In the genomic region with DNA sequence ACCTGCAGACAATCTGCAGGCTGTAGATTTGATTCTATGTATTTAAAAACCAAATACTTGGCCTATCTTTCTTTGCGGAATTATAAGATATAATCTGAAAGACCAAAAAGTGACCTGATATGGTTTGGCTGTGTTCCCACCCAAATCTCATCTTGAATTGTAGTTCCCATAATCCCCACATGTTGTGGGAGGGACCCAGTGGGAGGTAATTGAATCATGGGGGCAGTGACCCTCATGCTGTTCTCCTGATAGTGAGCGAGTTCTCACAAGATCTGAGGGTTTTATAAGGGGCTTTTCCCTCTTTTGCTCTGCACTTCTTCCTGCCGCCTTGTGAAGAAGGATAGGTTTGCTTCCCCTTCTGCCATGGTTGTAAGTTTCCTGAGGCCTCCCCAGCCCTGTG, we compare ENCODE assay signal across 7 cellular contexts.
DNase-seq lines count a peak whose midpoint lies in the region; ATAC-seq and TF ChIP-seq lines count a peak whose summit lies in the region.
"Not testable (repeated sequence)": the region's sequence is repeated elsewhere in the genome, so short reads cannot be mapped to it uniquely, and the experiment has no call there.

No MANE protein-coding gene starts in this region.

- not testable (repeated sequence) for H4K8ac ChIP-seq in H9 (replicated peaks; ENCODE audit: insufficient read length, low read depth, low read length); mesendoderm (ENCODE audit: low read depth, low read length)

- DNase-seq in H9; WTC11 (ENCODE audit: low spot score); mesendoderm; neural progenitor cell (ENCODE audit: low spot score); type B pancreatic cell (ENCODE audit: extremely low spot score, unreplicated experiment): not testable (repeated sequence)
- DNase-seq in ecto neural progenitor cell (ENCODE audit: low spot score): peak; percentile 22

- H3K27me3 Mint-ChIP-seq in H9 (ENCODE audit: low read depth): peaks cover 16% of the 10 kb centered on the region
- not testable (repeated sequence) for H3K27me3 Mint-ChIP-seq in WTC11 (ENCODE audit: low read depth); neural progenitor cell (ENCODE audit: insufficient read depth, low read depth); type B pancreatic cell

- not testable (repeated sequence) for H2BK15ac ChIP-seq in H9 (ENCODE audit: low read depth, low read length); mesendoderm (replicated peaks; ENCODE audit: low read depth)

- H2BK20ac ChIP-seq in H9 (ENCODE audit: low read depth, low read length, poor library complexity, severe bottlenecking): not testable (repeated sequence)

- not testable (repeated sequence) for H3F3A ChIP-seq in neural cell (ENCODE audit: insufficient read depth, low read length, poor library complexity, severe bottlenecking); neural progenitor cell (ENCODE audit: low read depth)

- H3K9me3 Mint-ChIP-seq in H9, neural progenitor cell, type B pancreatic cell: not testable (repeated sequence)
- peaks cover 11% of the 10 kb centered on the region for H3K9me3 Mint-ChIP-seq in WTC11

- not testable (repeated sequence) for H3K79me2 ChIP-seq in H9 (ENCODE audit: insufficient read depth, low read length); mesendoderm (ENCODE audit: control insufficient read depth, insufficient read depth, low read length); neural cell (replicated peaks; ENCODE audit: insufficient read depth, low read length); neural progenitor cell (ENCODE audit: low read depth)

- not testable (repeated sequence) for H3K56ac ChIP-seq in H9 (ENCODE audit: insufficient read length, low read depth, low read length)
- H3K56ac ChIP-seq in mesendoderm (ENCODE audit: low read length): peak overlapping the region; percentile 76

- ATAC-seq in WTC11: not testable (repeated sequence)

- not testable (repeated sequence) for H4K20me1 ChIP-seq in H9 (ENCODE audit: control insufficient read depth, insufficient read depth, insufficient read length); neural cell (ENCODE audit: insufficient read depth); neural progenitor cell (ENCODE audit: low read depth)

- CTCF ChIA-PET in WTC11 (lab: Charles Lee): not testable (repeated sequence)

- peaks cover 40 to 42% of the 10 kb centered on the region in 2 experiments for H3K4me1 Mint-ChIP-seq in H9
- H3K4me1 Mint-ChIP-seq in WTC11: peaks cover 47% of the 10 kb centered on the region
- H3K4me1 Mint-ChIP-seq in neural progenitor cell: peaks cover 47% of the 10 kb centered on the region
- H3K4me1 Mint-ChIP-seq in type B pancreatic cell (ENCODE audit: unreplicated experiment): not testable (repeated sequence)

- H3K27ac ChIP-seq in H9 (ENCODE audit: insufficient read length, low read depth, low read length); mesendoderm (ENCODE audit: low read depth, low read length); neural progenitor cell: not testable (repeated sequence)
- H3K27ac ChIP-seq in neural cell (ENCODE audit: low read length): peak overlapping the region; percentile 61

- TF ChIP-seq CTCF in H9 (conservative IDR thresholded peaks at IDR 0.05) (0 out of 3 replicates have a peak, but pooled peaks have one; percentile 11), type B pancreatic cell (conservative IDR thresholded peaks at IDR 0.05) (peak; percentile 27)
- TF ChIP-seq CTCF in WTC11 (IDR thresholded peaks at IDR 0.05); neural cell (IDR thresholded peaks at IDR 0.05; ENCODE audit: poor library complexity, severe bottlenecking); neural progenitor cell (IDR thresholded peaks at IDR 0.05): not testable (repeated sequence)

- H3K4ac ChIP-seq in H9 (ENCODE audit: low read depth, low read length); mesendoderm (ENCODE audit: low read depth, low read length): not testable (repeated sequence)

- not testable (repeated sequence) for H3K4me2 ChIP-seq in H9 (ENCODE audit: insufficient read depth, insufficient read length, low read length); mesendoderm (ENCODE audit: low read length); neural cell (ENCODE audit: low read length); neural progenitor cell

- H3K4me1 ChIP-seq in H9 (ENCODE audit: insufficient read depth, low read length); mesendoderm (ENCODE audit: control insufficient read depth, low read depth, low read length): not testable (repeated sequence)
- peaks cover 34% of the 10 kb centered on the region for H3K4me1 ChIP-seq in neural progenitor cell

- H2BK5ac ChIP-seq in H9 (ENCODE audit: insufficient read length, low read length); mesendoderm (ENCODE audit: low read length): not testable (repeated sequence)

- not testable (repeated sequence) for H3K4me3 ChIP-seq in mesendoderm (ENCODE audit: low read length); neural cell (ENCODE audit: low read length); neural progenitor cell

- H3K36me3 Mint-ChIP-seq in H9 (ENCODE audit: insufficient read depth in 1 of 3, low read depth in 3 of 3); WTC11; neural progenitor cell; type B pancreatic cell: not testable (repeated sequence)

- H3K9me3 ChIP-seq in H9 (ENCODE audit: control insufficient read depth, low read depth, low read length); neural cell (ENCODE audit: low read length); neural progenitor cell (ENCODE audit: low read depth): not testable (repeated sequence)

- not testable (repeated sequence) for H2BK12ac ChIP-seq in H9 (ENCODE audit: insufficient read length, low read depth, low read length)

- not testable (repeated sequence) for H3K79me1 ChIP-seq in H9 (ENCODE audit: insufficient read depth, low read depth, low read length, poor library complexity, severe bottlenecking); mesendoderm (ENCODE audit: low read length)

- not testable (repeated sequence) for H3K9ac ChIP-seq in H9 (ENCODE audit: extremely low read depth, insufficient read length, low read length); mesendoderm (ENCODE audit: low read length); neural cell (ENCODE audit: low read length); neural progenitor cell

- not testable (repeated sequence) for TF ChIP-seq RAD21 in neural cell (conservative IDR thresholded peaks at IDR 0.05)

- not testable (repeated sequence) for H3K27ac Mint-ChIP-seq in H9, type B pancreatic cell
- H3K27ac Mint-ChIP-seq in WTC11: 0 out of 2 replicates have a peak overlapping the region, but pooled peaks have one; percentile 29
- H3K27ac Mint-ChIP-seq in neural progenitor cell: peak overlapping the region; percentile 44

- not testable (repeated sequence) for H3K4me3 Mint-ChIP-seq in H9, WTC11, neural progenitor cell, type B pancreatic cell

- not testable (repeated sequence) for TF ChIP-seq EP300 in neural cell (conservative IDR thresholded peaks at IDR 0.05; ENCODE audit: poor library complexity, severe bottlenecking)

- H3T11ph ChIP-seq in H9 (ENCODE audit: low read length): not testable (repeated sequence)

- POLR2A ChIA-PET in WTC11 (lab: Charles Lee): not testable (repeated sequence)

- not testable (repeated sequence) for H3K27me3 ChIP-seq in H9 (ENCODE audit: insufficient read depth, low read length); mesendoderm (ENCODE audit: insufficient read depth, low read length, poor library complexity); neural cell (ENCODE audit: insufficient read depth, low read depth, low read length); neural progenitor cell

- not testable (repeated sequence) for H3K36me3 ChIP-seq in mesendoderm (ENCODE audit: control insufficient read depth, insufficient read depth, low read length); neural cell (ENCODE audit: insufficient read depth, low read length); neural progenitor cell

- WGBS in H9 (ENCODE audit: extremely low coverage, insufficient read length, low lambda C conversion rate): no CpG with 5 or more reads among the region's 3 CpGs
- no CpG with 5 or more reads among the region's 3 CpGs for WGBS in mesendoderm (ENCODE audit: extremely low coverage, insufficient coverage, low lambda C conversion rate)

- H3K23ac ChIP-seq in H9 (ENCODE audit: insufficient read length, low read depth, low read length); mesendoderm (ENCODE audit: low read length): not testable (repeated sequence)

- not testable (repeated sequence) for H2AK5ac ChIP-seq in H9 (ENCODE audit: insufficient read length, low read length); mesendoderm (ENCODE audit: low read length)

- H4K5ac ChIP-seq in H9 (ENCODE audit: insufficient read length, low read depth, low read length); mesendoderm (ENCODE audit: low read length): not testable (repeated sequence)

- H2AFZ ChIP-seq in H9 (ENCODE audit: low read length); neural cell (ENCODE audit: low read depth, low read length); neural progenitor cell (replicated peaks): not testable (repeated sequence)

- H2BK120ac ChIP-seq in H9 (ENCODE audit: low read depth, low read length, poor library complexity, severe bottlenecking); mesendoderm (ENCODE audit: low read depth, low read length): not testable (repeated sequence)

- H3K18ac ChIP-seq in H9 (ENCODE audit: insufficient read length, low read depth, low read length): not testable (repeated sequence)
- H3K18ac ChIP-seq in mesendoderm (ENCODE audit: low read length): peak overlapping the region; percentile 45

- not testable (repeated sequence) for H3K9me2 ChIP-seq in neural cell (ENCODE audit: insufficient read depth, low read length)

- H4K91ac ChIP-seq in H9 (ENCODE audit: insufficient read length, low read depth, low read length): not testable (repeated sequence)

- not testable (repeated sequence) for H3K14ac ChIP-seq in H9 (ENCODE audit: insufficient read depth, low read length)

- not testable (repeated sequence) for H3K23me2 ChIP-seq in H9 (ENCODE audit: insufficient read length, low read depth, low read length, poor library complexity, severe bottlenecking)
